ENCODE assay signal across 35 cellular contexts in genomic region chr22:24002272-24002671, GRCh38. TPM values are rescaled to one million over a fixed set of nuclear protein-coding genes. Genes with fewer than 3 reads are reported as not detected.
"Had no signal": no experiment of that assay in that cellular context is flagged by ENCODE, and none has a peak within 500 bp of the region (broad histone marks: within the 10 kb centered on the region; RNA-seq: fewer than 3 reads in every experiment).

No MANE protein-coding gene starts in this region.

- H3K27ac ChIP-seq: adrenal gland, body of pancreas, colonic mucosa, heart left ventricle, ovary, thyroid gland, upper lobe of right lung had no signal

- ATAC-seq: activated CD8-positive, alpha-beta T cell treated with anti-CD3 and anti-CD28 coated beads for 36 hours; activated naive CD4-positive, alpha-beta T cell treated with anti-CD3 and anti-CD28 coated beads, Interleukin-2, amount 50 U/mL, for 72 hours; body of pancreas; esophagus mucosa; left lobe of liver; natural killer cell; stimulated activated memory B cell treated with anti-CD40 and anti-IgM and Interleukin-4, amounts not matched to agents 10 μg/mL and 1 μg/mL and 100 μg/mL, for 72 hours; stimulated activated naive CD8-positive, alpha-beta T cell treated with anti-CD3 and anti-CD28 coated beads, Interleukin-15, amount 100 ng/mL, for 72 hours; T-helper 17 cell; upper lobe of right lung had no signal

- H3K4me3 ChIP-seq: adrenal gland, body of pancreas, colonic mucosa, heart left ventricle, lung, ovary, smooth muscle cell, thyroid gland, upper lobe of right lung had no signal

- H3K27ac Mint-ChIP-seq: activated CD8-positive, alpha-beta T cell treated with anti-CD3 and anti-CD28 coated beads for 36 hours; activated naive CD4-positive, alpha-beta T cell treated with anti-CD3 and anti-CD28 coated beads, Interleukin-2, amount 50 U/mL, for 72 hours; activated T-helper 2 cell treated with anti-CD3 and anti-CD28 coated beads, Interferon-gamma antibody, Interleukin-2, Interleukin-4, amounts not matched to agents 10 μg/mL and 5 μg/mL and 100 μg/mL, durations not matched to agents 14 hours and 24 hours and 36 hours; immature natural killer cell; natural killer cell; progenitor cell of endocrine pancreas; stimulated activated memory B cell treated with anti-CD40 and anti-IgM and Interleukin-4, amounts not matched to agents 10 μg/mL and 1 μg/mL and 100 μg/mL, for 72 hours; T-helper 17 cell had no signal

- H3K4me2 ChIP-seq: smooth muscle cell had no signal

- DNase-seq: activated CD4-positive, alpha-beta T cell treated with anti-CD3 and anti-CD28 coated beads, Interleukin-2, amount 50 U/mL, for 1 hour; activated CD4-positive, CD25-positive, alpha-beta regulatory T cell treated with anti-CD3 and anti-CD28 coated beads, Interleukin-2, amount 50 U/mL, for 72 hours; activated CD8-positive, alpha-beta T cell treated with anti-CD3 and anti-CD28 coated beads for 36 hours; activated T-cell treated with anti-CD3 and anti-CD28 coated beads, Interleukin-2, amount 50 U/mL, for 48 hours; aorta; body of pancreas; cerebellar nuclear complex; colonic mucosa; hypothalamus; immature natural killer cell; mesendoderm; natural killer cell; ovary; stimulated activated CD4-positive, alpha-beta T cell treated with anti-CD3 and anti-CD28 coated beads, Interleukin-1b, Interleukin-23, amount 100 ng/mL, for 48 hours; stimulated activated CD4-positive, alpha-beta T cell treated with anti-CD3 and anti-CD28 coated beads, Interleukin-4, amount 100 ng/mL, for 4 hours; stimulated activated CD8-positive, alpha-beta memory T cell treated with anti-CD3 and anti-CD28 coated beads, Interleukin-4, amount 100 ng/mL, for 48 hours; stimulated activated naive CD8-positive, alpha-beta T cell treated with anti-CD3 and anti-CD28 coated beads, Interleukin-15, amount 100 ng/mL, for 72 hours; substantia nigra; T-helper 17 cell; T1000; thyroid gland; upper lobe of right lung had no signal

- H3K9me3 Mint-ChIP-seq: activated CD8-positive, alpha-beta T cell treated with anti-CD3 and anti-CD28 coated beads for 36 hours; activated naive CD4-positive, alpha-beta T cell treated with anti-CD3 and anti-CD28 coated beads, Interleukin-2, amount 50 U/mL, for 72 hours; activated T-helper 2 cell treated with anti-CD3 and anti-CD28 coated beads, Interferon-gamma antibody, Interleukin-2, Interleukin-4, amounts not matched to agents 10 μg/mL and 5 μg/mL and 100 μg/mL, durations not matched to agents 14 hours and 24 hours and 36 hours; immature natural killer cell; natural killer cell; stimulated activated memory B cell treated with anti-CD40 and anti-IgM and Interleukin-4, amounts not matched to agents 10 μg/mL and 1 μg/mL and 100 μg/mL, for 72 hours; stimulated activated naive CD8-positive, alpha-beta T cell treated with anti-CD3 and anti-CD28 coated beads, Interleukin-15, amount 100 ng/mL, for 72 hours had no signal

- H3K27me3 Mint-ChIP-seq: stimulated activated naive CD8-positive, alpha-beta T cell treated with anti-CD3 and anti-CD28 coated beads, Interleukin-15, amount 100 ng/mL, for 72 hours had no signal

- H3K27me3 ChIP-seq: adrenal gland, body of pancreas, colonic mucosa, heart left ventricle, ovary, thyroid gland, upper lobe of right lung had no signal

- H3K4me1 Mint-ChIP-seq: immature natural killer cell; natural killer cell; stimulated activated memory B cell treated with anti-CD40 and anti-IgM and Interleukin-4, amounts not matched to agents 10 μg/mL and 1 μg/mL and 100 μg/mL, for 72 hours; stimulated activated naive CD8-positive, alpha-beta T cell treated with anti-CD3 and anti-CD28 coated beads, Interleukin-15, amount 100 ng/mL, for 72 hours had no signal

- H3K9me3 ChIP-seq: adrenal gland, body of pancreas, colonic mucosa, heart left ventricle, ovary, thyroid gland, upper lobe of right lung had no signal

- H3K4me1 ChIP-seq: adrenal gland, body of pancreas, colonic mucosa, upper lobe of right lung had no signal

- H3K36me3 Mint-ChIP-seq: activated naive CD4-positive, alpha-beta T cell treated with anti-CD3 and anti-CD28 coated beads, Interleukin-2, amount 50 U/mL, for 72 hours; immature natural killer cell; natural killer cell; stimulated activated memory B cell treated with anti-CD40 and anti-IgM and Interleukin-4, amounts not matched to agents 10 μg/mL and 1 μg/mL and 100 μg/mL, for 72 hours had no signal

- H3K4me3 Mint-ChIP-seq: activated CD8-positive, alpha-beta T cell treated with anti-CD3 and anti-CD28 coated beads for 36 hours; immature natural killer cell; natural killer cell; stimulated activated memory B cell treated with anti-CD40 and anti-IgM and Interleukin-4, amounts not matched to agents 10 μg/mL and 1 μg/mL and 100 μg/mL, for 72 hours; stimulated activated naive CD8-positive, alpha-beta T cell treated with anti-CD3 and anti-CD28 coated beads, Interleukin-15, amount 100 ng/mL, for 72 hours; T-helper 17 cell had no signal

- H3K36me3 ChIP-seq: adrenal gland, colonic mucosa, heart left ventricle, ovary, thyroid gland, upper lobe of right lung had no signal

RNA-seq across cellular contexts. Expression of gene GSTT4, which starts 3.0 kb away (rescaled TPM):
- total RNA-seq: activated CD8-positive, alpha-beta T cell treated with anti-CD3 and anti-CD28 coated beads for 36 hours; activated naive CD4-positive, alpha-beta T cell treated with anti-CD3 and anti-CD28 coated beads, Interleukin-2, amount 50 U/mL, for 72 hours; activated T-helper 2 cell treated with anti-CD3 and anti-CD28 coated beads, Interferon-gamma antibody, Interleukin-2, Interleukin-4, amounts not matched to agents 10 μg/mL and 5 μg/mL and 100 μg/mL, durations not matched to agents 14 hours and 24 hours and 36 hours; adrenal gland; aorta; body of pancreas; colonic mucosa; esophagus mucosa; heart left ventricle; kidney epithelial cell; left lobe of liver; lung; mononuclear cell; natural killer cell; ovary; progenitor cell of endocrine pancreas; renal cortical epithelial cell; smooth muscle cell; T-helper 17 cell; thyroid gland; upper lobe of right lung had no signal
- polyA plus RNA-seq: adrenal gland, aorta, heart left ventricle, immature natural killer cell, lung, ovary, smooth muscle cell had no signal

RNA-seq across cellular contexts. Expression of gene GSTT2, which starts 22.3 kb away (rescaled TPM):
- total RNA-seq: activated CD8-positive, alpha-beta T cell treated with anti-CD3 and anti-CD28 coated beads for 36 hours; activated T-helper 2 cell treated with anti-CD3 and anti-CD28 coated beads, Interferon-gamma antibody, Interleukin-2, Interleukin-4, amounts not matched to agents 10 μg/mL and 5 μg/mL and 100 μg/mL, durations not matched to agents 14 hours and 24 hours and 36 hours; body of pancreas; colonic mucosa; left lobe of liver; mononuclear cell; natural killer cell; T-helper 17 cell had no signal
- polyA plus RNA-seq: aorta, immature natural killer cell had no signal

RNA-seq across cellular contexts. Expression of gene DDTL, which starts 35.6 kb away (rescaled TPM):
- total RNA-seq: activated CD8-positive, alpha-beta T cell treated with anti-CD3 and anti-CD28 coated beads for 36 hours; left lobe of liver; progenitor cell of endocrine pancreas; smooth muscle cell had no signal
